ENCODE assay signal across 18 cellular contexts in genomic region chr5:117623042-117623815, GRCh38.
DNase-seq lines count a peak whose midpoint lies in the region; ATAC-seq and TF ChIP-seq lines count a peak whose summit lies in the region.
"Had no signal": no experiment of that assay in that cellular context is flagged by ENCODE, and none has a peak within 500 bp of the region (broad histone marks: within the 10 kb centered on the region; RNA-seq: fewer than 3 reads in every experiment).

No MANE protein-coding gene starts in this region.

- intact Hi-C loops in colonic mucosa (cut with DNase I): no loop called here

- peak; percentile 9 for DNase-seq in COR-L47 (lab: John Stamatoyannopoulos, UW)
- DNase-seq in LHCN-M2 (ENCODE audit: low read depth): peak; percentile 75
- peak; percentile 5 for DNase-seq in brain pericyte (ENCODE audit: low read depth, low spot score)
- DNase-seq in kidney tubule cell (ENCODE audit: low spot score): peak; percentile 67
- DNase-seq in colonic mucosa: no peak
- DNase-seq in hepatic stellate cell (ENCODE audit: low spot score): no peak
- no peak for DNase-seq in GOT3 (lab: John Stamatoyannopoulos, UW)
- DNase-seq: activated CD4-positive, alpha-beta T cell treated with anti-CD3 and anti-CD28 coated beads, Interleukin-2, amount 10 ng/mL, durations not matched to agents 7 days and 5 days; activated T-cell treated with anti-CD3 and anti-CD28 coated beads, Interleukin-2, amount 50 U/mL, for 48 hours; amniotic stem cell; BE2C; MV-4-11; NCI-H510A treated with DMSO at 0.1 percent for 48 hours; ovary; T1000; upper lobe of left lung had no signal

- H3K36me3 ChIP-seq in colonic mucosa: no peaks in the 10 kb centered on the region
- H3K36me3 ChIP-seq: BE2C, ovary, upper lobe of left lung had no signal

- no peaks in the 10 kb centered on the region for H3K27me3 ChIP-seq in colonic mucosa
- H3K27me3 ChIP-seq: BE2C, dorsolateral prefrontal cortex, ovary, upper lobe of left lung had no signal

- no peaks in the 10 kb centered on the region for H3K4me1 ChIP-seq in colonic mucosa
- H3K4me1 ChIP-seq: BE2C, upper lobe of left lung had no signal

- no peaks in the 10 kb centered on the region for H3K9me3 ChIP-seq in colonic mucosa
- H3K9me3 ChIP-seq: BE2C, ovary, upper lobe of left lung had no signal

- TF ChIP-seq CTCF in colonic mucosa (IDR thresholded peaks at IDR 0.05): no peak

- no peak overlapping the region for H3K27ac ChIP-seq in colonic mucosa
- H3K27ac ChIP-seq: ovary, upper lobe of left lung had no signal

- no peak overlapping the region for H3K4me3 ChIP-seq in colonic mucosa
- H3K4me3 ChIP-seq: dorsolateral prefrontal cortex, ovary, upper lobe of left lung had no signal

- no peak for ATAC-seq in GM18511 (IDR thresholded peaks at IDR 0.05; ENCODE audit: unreplicated experiment)

- no peak overlapping the region for H3K9ac ChIP-seq in colonic mucosa (ENCODE audit: low read depth in 2 of 2, low read length in 2 of 2)

Comparison
In these comparisons a context has a peak if more than half of its experiments do, and no peak if none do; other contexts are left out.
1. DNase-seq: peak in COR-L47 (single experiment), LHCN-M2 (single experiment), brain pericyte (single experiment) and kidney tubule cell (single experiment); none in colonic mucosa (single experiment), hepatic stellate cell (single experiment) and GOT3 (single experiment).